ENCODE assay signal across 32 cellular contexts in genomic region chr10:80805343-80806020, GRCh38.
"Had no signal": no experiment of that assay in that cellular context is flagged by ENCODE, and none has a peak within 500 bp of the region (broad histone marks: within the 10 kb centered on the region; RNA-seq: fewer than 3 reads in every experiment).

No MANE protein-coding gene starts in this region.

- DNase-seq: activated CD4-positive, alpha-beta T cell treated with anti-CD3 and anti-CD28 coated beads, Interleukin-2, amount 10 ng/mL, durations not matched to agents 24 days and 14 days; activated CD4-positive, alpha-beta T cell treated with anti-CD3 and anti-CD28 coated beads, Interleukin-2, amount 50 U/mL, for 4 hours; activated CD8-positive, alpha-beta T cell treated with anti-CD3 and anti-CD28 coated beads for 36 hours; activated gamma-delta T cell; activated naive CD4-positive, alpha-beta T cell treated with Interleukin-2 at 50 U/mL for 16 hours; activated naive CD8-positive, alpha-beta T cell treated with anti-CD3 and anti-CD28 coated beads, Interleukin-2, amount 10 ng/mL, durations not matched to agents 7 days and 5 days; activated T-cell treated with anti-CD3 and anti-CD28 coated beads, Interleukin-2, amount 50 U/mL, for 1 hour; amygdala; MM.1S; NCI-H1092 treated with DMSO at 0.1 percent for 48 hours; NCI-H1417; NCI-H146; NCI-H187; NCI-H2029 treated with DMSO at 0.1 percent for 48 hours; NCI-H2107; NCI-H2171; NCI-H510A; NCI-H526; NCI-H748 treated with DMSO at 0.1 percent for 48 hours; NK-92 treated with Interleukin-12 subunit alpha and Interleukin-12 subunit beta, amount 100 ng/mL, for 24 hours; PC-9; SJCRH30; T1000; WERI-Rb-1 had no signal

- H3K27ac Mint-ChIP-seq: activated CD4-positive, alpha-beta T cell treated with anti-CD3 and anti-CD28 coated beads, Interleukin-2, amount 10 ng/mL, durations not matched to agents 24 days and 14 days; activated CD8-positive, alpha-beta T cell treated with anti-CD3 and anti-CD28 coated beads for 36 hours; activated naive CD4-positive, alpha-beta T cell treated with anti-CD3 and anti-CD28 coated beads, Interleukin-2, amount 50 U/mL, for 24 hours; activated naive CD8-positive, alpha-beta T cell treated with anti-CD3 and anti-CD28 coated beads, Interleukin-2, amount 10 ng/mL, durations not matched to agents 7 days and 5 days; activated T-helper 2 cell treated with anti-CD3 and anti-CD28 coated beads, Interferon-gamma antibody, Interleukin-2, Interleukin-4, amounts not matched to agents 10 μg/mL and 5 μg/mL and 100 μg/mL, durations not matched to agents 14 hours and 24 hours and 36 hours had no signal

- ATAC-seq: activated CD8-positive, alpha-beta T cell treated with anti-CD3 and anti-CD28 coated beads for 36 hours; Right ventricle myocardium inferior had no signal

- H3K4me1 Mint-ChIP-seq: activated CD4-positive, alpha-beta T cell treated with anti-CD3 and anti-CD28 coated beads, Interleukin-2, amount 10 ng/mL, durations not matched to agents 24 days and 14 days; activated naive CD4-positive, alpha-beta T cell treated with anti-CD3 and anti-CD28 coated beads, Interleukin-2, amount 50 U/mL, for 24 hours; activated naive CD8-positive, alpha-beta T cell treated with anti-CD3 and anti-CD28 coated beads, Interleukin-2, amount 10 ng/mL, durations not matched to agents 7 days and 5 days; central memory CD8-positive, alpha-beta T cell had no signal

- H3K27me3 ChIP-seq: ascending aorta, cardiac muscle cell, SJCRH30 had no signal

- H3K27ac ChIP-seq: ascending aorta, cardiac muscle cell, PC-9, RWPE1, SJCRH30, SK-N-MC, WERI-Rb-1 had no signal

- H3K4me3 ChIP-seq: ascending aorta, cardiac muscle cell, PC-9, SJCRH30, SK-N-MC had no signal

- H3K27me3 Mint-ChIP-seq: activated CD4-positive, alpha-beta T cell treated with anti-CD3 and anti-CD28 coated beads, Interleukin-2, amount 10 ng/mL, durations not matched to agents 24 days and 14 days; activated naive CD8-positive, alpha-beta T cell treated with anti-CD3 and anti-CD28 coated beads, Interleukin-2, amount 10 ng/mL, durations not matched to agents 7 days and 5 days; central memory CD8-positive, alpha-beta T cell had no signal

- H3K4me2 ChIP-seq: PC-9 had no signal

- H3K9me3 Mint-ChIP-seq: activated CD4-positive, alpha-beta T cell treated with anti-CD3 and anti-CD28 coated beads, Interleukin-2, amount 10 ng/mL, durations not matched to agents 24 days and 14 days; activated naive CD4-positive, alpha-beta T cell treated with anti-CD3 and anti-CD28 coated beads, Interleukin-2, amount 50 U/mL, for 24 hours; activated T-helper 2 cell treated with anti-CD3 and anti-CD28 coated beads, Interferon-gamma antibody, Interleukin-2, Interleukin-4, amounts not matched to agents 10 μg/mL and 5 μg/mL and 100 μg/mL, durations not matched to agents 14 hours and 24 hours and 36 hours; central memory CD8-positive, alpha-beta T cell had no signal

- H2AFZ ChIP-seq: PC-9 had no signal

- H3K4me1 ChIP-seq: ascending aorta, SJCRH30 had no signal

- H3K4me3 Mint-ChIP-seq: activated CD4-positive, alpha-beta T cell treated with anti-CD3 and anti-CD28 coated beads, Interleukin-2, amount 10 ng/mL, durations not matched to agents 24 days and 14 days; activated CD8-positive, alpha-beta T cell treated with anti-CD3 and anti-CD28 coated beads for 36 hours; activated naive CD4-positive, alpha-beta T cell treated with anti-CD3 and anti-CD28 coated beads, Interleukin-2, amount 50 U/mL, for 24 hours; activated naive CD8-positive, alpha-beta T cell treated with anti-CD3 and anti-CD28 coated beads, Interleukin-2, amount 10 ng/mL, durations not matched to agents 7 days and 5 days; central memory CD8-positive, alpha-beta T cell had no signal

- H3K9me3 ChIP-seq: ascending aorta, SJCRH30 had no signal

- H3K36me3 Mint-ChIP-seq: activated naive CD4-positive, alpha-beta T cell treated with anti-CD3 and anti-CD28 coated beads, Interleukin-2, amount 50 U/mL, for 24 hours; activated naive CD8-positive, alpha-beta T cell treated with anti-CD3 and anti-CD28 coated beads, Interleukin-2, amount 10 ng/mL, durations not matched to agents 7 days and 5 days had no signal

- H3K36me3 ChIP-seq: ascending aorta, cardiac muscle cell, SJCRH30, WERI-Rb-1 had no signal
